In the genomic region with DNA sequence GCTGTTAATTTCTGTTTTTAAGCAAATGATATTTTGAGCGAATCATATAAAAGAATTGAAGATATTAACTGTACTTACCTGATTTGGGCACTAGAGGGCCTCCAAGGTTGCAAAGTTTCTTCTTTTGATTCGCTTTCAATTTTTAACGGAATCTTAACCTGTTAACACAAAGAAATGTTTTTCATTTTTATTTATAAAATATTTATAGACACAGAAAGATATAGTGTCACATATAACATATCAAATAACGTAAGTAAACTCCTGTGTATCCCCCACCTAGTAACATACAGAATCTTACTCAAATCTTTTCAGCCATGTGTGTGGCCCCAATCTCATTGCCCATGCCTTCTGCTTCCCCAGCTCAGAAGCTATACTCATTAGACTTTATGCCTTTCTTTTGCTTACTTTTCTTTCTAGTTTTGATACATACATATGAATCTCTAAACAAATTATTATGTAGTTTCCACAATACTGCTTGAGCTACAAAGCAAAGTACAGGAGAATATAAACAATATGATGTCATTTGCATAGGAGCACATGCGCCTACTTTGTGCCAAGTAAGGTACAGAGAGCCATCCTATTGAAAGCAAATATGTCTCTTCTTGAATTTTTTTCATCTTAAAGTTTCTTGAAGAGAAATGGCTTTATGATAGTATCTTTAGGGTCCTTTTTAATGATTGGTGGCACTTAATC, we compare ENCODE assay signal across 8 cellular contexts. TPM values are rescaled to one million over a fixed set of nuclear protein-coding genes. Genes with fewer than 3 reads are reported as not detected.
DNase-seq lines count a peak whose midpoint lies in the region; ATAC-seq and TF ChIP-seq lines count a peak whose summit lies in the region.

No MANE protein-coding gene starts in this region.

- H3K4me3 Mint-ChIP-seq in chondrocyte (ENCODE audit: unreplicated experiment): no peak overlapping the region
- H3K4me3 Mint-ChIP-seq in naive B cell: peak overlapping the region; percentile 13 to 86 (median 80)

- H3K36me3 Mint-ChIP-seq in chondrocyte (ENCODE audit: low read depth) (no peaks in the 10 kb centered on the region), naive B cell (no peaks in the 10 kb centered on the region)

- peak; percentile 34 for ATAC-seq in HG03108 (IDR thresholded peaks at IDR 0.05; ENCODE audit: unreplicated experiment)
- peak; percentile 57 to 67 for ATAC-seq in naive B cell (ENCODE audit: low read depth in 2 of 2)
- ATAC-seq in HG03095 (IDR thresholded peaks at IDR 0.05; ENCODE audit: unreplicated experiment): no peak
- no peak for ATAC-seq in GM18519 (IDR thresholded peaks at IDR 0.05; ENCODE audit: low FRiP score, unreplicated experiment)

- H3F3A ChIP-seq in PC-9 (ENCODE audit: insufficient read depth, low read depth): no peaks in the 10 kb centered on the region

- DNase-seq in AG09319 (ENCODE audit: extremely low read depth, low read depth): peak; percentile 7
- peak; percentile 34 for DNase-seq in GM03348 (ENCODE audit: low spot score)
- DNase-seq in PC-9: no peak
- DNase-seq in chondrocyte (ENCODE audit: low spot score): no peak
- DNase-seq in naive B cell: peak; percentile 33

- intact Hi-C loops in PC-9 (cut with micrococcal nuclease; ENCODE audit: unreplicated experiment): loop anchor here (1.0 to 2.0 kb wide), 2 partner anchors 537 to 1018 kb away; no protein-coding TSS in a partner anchor

- H2AFZ ChIP-seq in PC-9: no peak overlapping the region

- no peaks in the 10 kb centered on the region for H3K4me1 ChIP-seq in PC-9 (replicated peaks; ENCODE audit: insufficient read depth)

- no peaks in the 10 kb centered on the region for H3K9me2 ChIP-seq in PC-9 (ENCODE audit: insufficient read depth)

- no TSS peak for BruUV-seq in PC-9 (replicated peaks; lab: Mats Ljungman, UMichigan)

- no peak overlapping the region for H3K4me3 ChIP-seq in PC-9

- H3K79me2 ChIP-seq in PC-9 (ENCODE audit: low read depth): no peaks in the 10 kb centered on the region

- no peaks in the 10 kb centered on the region for H3K9me3 Mint-ChIP-seq in chondrocyte (ENCODE audit: low read depth)
- H3K9me3 Mint-ChIP-seq in naive B cell: no peaks in the 10 kb centered on the region

- H3K36me3 ChIP-seq in PC-9 (ENCODE audit: low read depth): no peaks in the 10 kb centered on the region

- H3K4me2 ChIP-seq in PC-9: no peak overlapping the region

- H3K4me1 Mint-ChIP-seq in chondrocyte (ENCODE audit: low read depth): no peaks in the 10 kb centered on the region
- H3K4me1 Mint-ChIP-seq in naive B cell: peaks cover 35 to 53% (median 44%) of the 10 kb centered on the region in 3 donors

- POLR2A ChIA-PET in PC-9 (lab: Charles Lee; ENCODE audit: unreplicated experiment): no interaction called here

- no peaks in the 10 kb centered on the region for H3K9me3 ChIP-seq in PC-9 (ENCODE audit: insufficient read depth, low read depth)

- H3K27ac Mint-ChIP-seq in chondrocyte (ENCODE audit: unreplicated experiment) (no peak overlapping the region), naive B cell (peak overlapping the region; percentile 63 to 93 (median 84))

- H3K27me3 ChIP-seq in PC-9 (ENCODE audit: insufficient read depth, low read depth): peaks cover 12% of the 10 kb centered on the region; the same call in 1 of the 2 replicates

- no peaks in the 10 kb centered on the region for H4K20me1 ChIP-seq in PC-9 (ENCODE audit: insufficient read depth)

- H3K27me3 Mint-ChIP-seq in chondrocyte (ENCODE audit: low read depth) (peaks cover 26% of the 10 kb centered on the region), naive B cell (no peaks in the 10 kb centered on the region)

- TF ChIP-seq CTCF in AG09319 (IDR thresholded peaks at IDR 0.05; ENCODE audit: low read depth, low read length) (peak; percentile 72), PC-9 (conservative IDR thresholded peaks at IDR 0.05) (peak; percentile 86), chondrocyte (IDR thresholded peaks at IDR 0.05) (peak; percentile 93)

- CTCF ChIA-PET in PC-9 (lab: Charles Lee): no interaction called here

- no peak overlapping the region for H3K27ac ChIP-seq in PC-9

RNA-seq across cellular contexts. Expression of a gene that starts 49.5 kb away (rescaled TPM):
- not detected in 2 replicates for total RNA-seq in PC-9 (2021)
- total RNA-seq in chondrocyte: not detected in 3 replicates
- not detected for polyA plus RNA-seq in naive B cell (ENCODE audit: low read depth in 6 of 6)

Comparison
In these comparisons a context has a peak if more than half of its experiments do, and no peak if none do; other contexts are left out.
1. DNase-seq: peak in AG09319 (single experiment), GM03348 (single experiment) and naive B cell (single experiment); none in PC-9 (0 of 2) and chondrocyte (single experiment).
2. ATAC-seq: peak in HG03108 (single experiment) and naive B cell (2 of 2); none in HG03095 (single experiment) and GM18519 (single experiment).
3. Peak in every context shown above with its lines, with median percentiles within 50 percentile points of each other: CTCF ChIP-seq.